Comparison of ENCODE assay signal across 8 cellular contexts in the genomic region with DNA sequence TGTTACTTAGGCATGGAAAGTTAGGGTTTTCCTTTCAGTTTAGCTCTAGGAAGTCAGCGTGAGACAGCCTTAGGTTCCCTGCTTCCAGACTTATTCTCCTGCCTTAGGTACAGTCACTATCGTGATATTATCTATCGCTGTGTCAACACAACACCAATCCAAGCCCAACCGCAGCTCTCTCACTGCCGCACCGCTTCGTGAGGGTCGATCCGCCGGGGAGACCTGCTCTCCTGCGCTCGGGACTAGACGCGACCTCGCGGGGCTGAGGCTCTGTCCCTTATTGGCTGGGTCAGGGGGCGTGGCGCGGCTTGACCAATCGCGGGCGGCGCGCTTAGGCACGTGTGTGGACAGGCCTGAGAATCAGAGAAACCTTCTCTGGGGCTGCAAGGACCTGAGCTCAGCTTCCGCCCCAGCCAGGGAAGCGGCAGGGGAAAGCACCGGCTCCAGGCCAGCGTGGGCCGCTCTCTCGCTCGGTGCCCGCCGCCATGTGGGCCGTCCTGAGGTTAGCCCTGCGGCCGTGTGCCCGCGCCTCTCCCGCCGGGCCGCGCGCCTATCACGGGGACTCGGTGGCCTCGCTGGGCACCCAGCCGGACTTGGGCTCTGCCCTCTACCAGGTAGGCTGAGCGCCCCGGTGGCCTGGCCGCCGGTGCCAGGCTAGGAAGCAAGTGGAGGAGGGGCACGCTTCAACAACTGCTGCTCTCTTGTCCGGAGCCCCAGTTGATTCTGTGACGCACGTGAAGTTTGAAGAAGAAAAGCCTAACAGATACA. TPM values are rescaled to one million over a fixed set of nuclear protein-coding genes. Genes with fewer than 3 reads are reported as not detected.
DNase-seq lines count a peak whose midpoint lies in the region; ATAC-seq and TF ChIP-seq lines count a peak whose summit lies in the region.

TSS of gene MCCC2 (plus strand) at position 400 of the 768 bp plus-strand sequence. CDS start at position 486, 86 bp downstream.

- peak within 1 kb of the TSS; percentile 76 to 90 (median 86) for H3K27ac ChIP-seq in upper lobe of left lung

- H3K36me3 ChIP-seq in upper lobe of left lung, result no peaks in the 10 kb centered on the region

- TF ChIP-seq CTCF in upper lobe of left lung (IDR thresholded peaks at IDR 0.05), result no peak

- H3K4me3 ChIP-seq in upper lobe of left lung, result peak within 1 kb of the TSS; percentile 40 to 91 (median 68)

- intact Hi-C loops in T-helper 1 cell treated with Interleukin-12 subunit alpha and Interleukin-12 subunit beta and Interleukin-4 antibody, amounts not matched to agents 30 ng/mL and 1 ng/mL, for 36 hours (cut with micrococcal nuclease), result loop anchor here (1.0 to 2.0 kb wide), 6 partner anchors 14 to 733 kb away; partner anchors contain the start of genes BDP1, MRPS27 and PTCD2
- intact Hi-C loops in left cardiac atrium (cut with DNase I), result loop anchor here in 1 of 2 donors (5.0 kb wide), 1 partner anchor 170 kb away; no protein-coding TSS in a partner anchor
- intact Hi-C loops in posterior vena cava (cut with DNase I), result no loop called here

- H3K4me1 ChIP-seq in upper lobe of left lung, result peaks cover 16 to 38% (median 17%) of the 10 kb centered on the region in 4 donors

- H3K27me3 ChIP-seq in upper lobe of left lung, result no peaks in the 10 kb centered on the region

- no peak for TF ChIP-seq EP300 in upper lobe of left lung (IDR thresholded peaks at IDR 0.05)

- peak; percentile 94 for TF ChIP-seq POLR2A in GM15510 (IDR thresholded peaks at IDR 0.05; ENCODE audit: borderline replicate concordance, extremely low read depth, insufficient read length)
- peak in 3 of 4 donors; percentile 62 to 79 (median 69) for TF ChIP-seq POLR2A in upper lobe of left lung (IDR thresholded peaks at IDR 0.05)

- DNase-seq in NCI-H1694 (lab: John Stamatoyannopoulos, UW) (peak; percentile 84), amniotic stem cell (lab: John Stamatoyannopoulos, UW) (peak; percentile 94), left cardiac atrium (peak; percentile 99), posterior vena cava (ENCODE audit: low spot score) (peak; percentile 99), upper lobe of left lung (peak; percentile 98 to 100)

- no peaks in the 10 kb centered on the region for H3K9me3 ChIP-seq in upper lobe of left lung

- ATAC-seq in HG02884 (IDR thresholded peaks at IDR 0.05; ENCODE audit: unreplicated experiment), result peak; percentile 98
- peak; percentile 100 for ATAC-seq in left cardiac atrium
- ATAC-seq in upper lobe of left lung (ENCODE audit: low FRiP score in 2 of 2), result peak; percentile 100

- WGBS in upper lobe of left lung, 2 donors, result 0 to 2% methylated on average over 13 to 41 of the region's 56 CpGs

RNA-seq across cellular contexts. Expression of gene MCCC2, which starts in this region (rescaled TPM):
- 44.9 and 48.1 TPM in 2 replicates for total RNA-seq in T-helper 1 cell treated with Interleukin-12 subunit alpha and Interleukin-12 subunit beta and Interleukin-4 antibody, amounts not matched to agents 30 ng/mL and 1 ng/mL, for 36 hours
- total RNA-seq in left cardiac atrium (10 to 100 TPM; 52.5 to 54.8 TPM), posterior vena cava (10 to 100 TPM; 19.3 to 20.0 TPM), upper lobe of left lung (10 to 100 TPM; 23.5 to 43.9 (median 34.4) TPM)

Comparison
In these comparisons a context has a peak if more than half of its experiments do, and no peak if none do; other contexts are left out.
1. Peak in every context shown above with its lines: DNase-seq, ATAC-seq, H3K4me3 ChIP-seq and H3K27ac ChIP-seq.